9 cellular contexts compared by ENCODE assay signal in the genomic region with DNA sequence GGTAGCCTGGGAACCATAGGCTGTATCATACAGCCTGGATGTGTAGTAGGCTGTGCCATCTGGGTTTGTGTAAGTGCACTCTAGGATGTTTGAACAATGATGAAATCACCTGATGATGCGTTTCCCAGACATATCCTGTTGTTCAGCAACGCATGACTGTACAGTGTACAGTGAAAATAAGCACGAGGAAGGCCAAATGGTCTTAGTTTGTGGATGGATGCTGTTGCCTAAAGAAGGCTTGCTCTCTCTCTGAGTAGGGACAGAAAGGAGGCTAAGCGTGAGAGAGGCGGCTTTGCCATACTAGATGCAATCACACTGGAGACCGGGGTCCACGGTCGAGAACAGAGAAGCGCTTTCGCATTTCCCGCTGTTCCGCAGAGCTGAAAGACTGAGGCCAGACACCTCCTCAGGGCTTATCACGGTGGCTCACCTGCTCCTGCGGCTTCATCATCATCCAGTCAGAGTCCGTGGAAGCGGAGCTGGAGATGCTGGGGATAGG. TPM values are rescaled to one million over a fixed set of nuclear protein-coding genes. Genes with fewer than 3 reads are reported as not detected.
A peak's percentile ranks its signal among the peaks of the same experiment; 100 is the strongest.
DNase-seq lines count a peak whose midpoint lies in the region; ATAC-seq and TF ChIP-seq lines count a peak whose summit lies in the region.
"Had no signal": no experiment of that assay in that cellular context is flagged by ENCODE, and none has a peak within 500 bp of the region (broad histone marks: within the 10 kb centered on the region; RNA-seq: fewer than 3 reads in every experiment).

No MANE protein-coding gene starts in this region.

- in situ Hi-C loops in G401 (cut with HindIII; ENCODE audit: low sequenced_read_pairs): no loop called here

- no peak overlapping the region for H3K4me3 ChIP-seq in cardiac fibroblast (replicated peaks in 1 of 2; ENCODE audit: low read depth in 2 of 2, low read length in 2 of 2)

- no peak for ATAC-seq in GM18870 (IDR thresholded peaks at IDR 0.05; ENCODE audit: unreplicated experiment)

- no peak for TF ChIP-seq CTCF in cardiac fibroblast (IDR thresholded peaks at IDR 0.05; ENCODE audit: low read depth, low read length)

- DNase-seq in NCI-H1417 (lab: John Stamatoyannopoulos, UW) (peak in 2 of 3 experiments; percentile 9 to 16), NCI-H1417 treated with DMSO at 0.1 percent for 48 hours (lab: John Stamatoyannopoulos, UW) (no peak), NCI-H2196 (lab: John Stamatoyannopoulos, UW; ENCODE audit: unreplicated experiment) (peak; percentile 45), cardiac fibroblast (ENCODE audit: low read depth in 2 of 2) (peak; percentile 79 to 99), non-pigmented ciliary epithelial cell (ENCODE audit: low read depth) (peak; percentile 87), NCI-H1092 treated with DMSO at 0.1 percent for 48 hours (lab: John Stamatoyannopoulos, UW) (no peak), G401 (ENCODE audit: low spot score) (no peak)
- DNase-seq: NCI-H82 had no signal

RNA-seq across cellular contexts. Expression of a gene that starts 27.6 kb away (rescaled TPM):
- total RNA-seq in G401 (2014; rRNA removed; shearing (Covaris generic)): 217 and 237 TPM in 2 replicates

RNA-seq across cellular contexts. Expression of a gene that starts 39.5 kb away (rescaled TPM):
- 3.0 and 5.6 TPM in 2 replicates for total RNA-seq in G401 (2014; rRNA removed; shearing (Covaris generic))

Comparison
In these comparisons a context has a peak if more than half of its experiments do, and no peak if none do; other contexts are left out.
1. DNase-seq: peak in NCI-H1417 (2 of 3), NCI-H2196 (single experiment), cardiac fibroblast (2 of 2) and non-pigmented ciliary epithelial cell (single experiment); none in NCI-H1417 treated with DMSO at 0.1 percent for 48 hours (single experiment), NCI-H1092 treated with DMSO at 0.1 percent for 48 hours (single experiment) and G401 (single experiment).